2 cellular contexts compared by ENCODE assay signal in the genomic region with DNA sequence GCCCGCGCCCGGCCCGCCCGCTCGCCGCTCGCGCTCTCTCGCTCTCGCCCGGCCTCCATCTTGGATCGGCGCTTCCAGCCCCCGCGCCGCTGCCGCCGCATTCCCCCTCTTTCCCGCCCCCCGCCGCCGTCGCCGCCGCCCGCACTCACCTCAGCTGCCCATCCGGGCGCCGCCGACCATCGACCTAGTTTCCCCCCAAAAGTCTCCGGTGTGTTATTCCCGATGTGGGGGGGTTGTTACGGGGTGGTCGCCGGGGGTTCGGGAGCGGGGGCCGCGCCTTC.
TF ChIP-seq lines count a peak whose summit lies in the region.

No MANE protein-coding gene starts in this region.

TF ChIP-seq in GM23338, 12 proteins besides CTCF, POLR2A, EP300 and RAD21 (continued from another document):
- TF ChIP-seq, protein P1, sequence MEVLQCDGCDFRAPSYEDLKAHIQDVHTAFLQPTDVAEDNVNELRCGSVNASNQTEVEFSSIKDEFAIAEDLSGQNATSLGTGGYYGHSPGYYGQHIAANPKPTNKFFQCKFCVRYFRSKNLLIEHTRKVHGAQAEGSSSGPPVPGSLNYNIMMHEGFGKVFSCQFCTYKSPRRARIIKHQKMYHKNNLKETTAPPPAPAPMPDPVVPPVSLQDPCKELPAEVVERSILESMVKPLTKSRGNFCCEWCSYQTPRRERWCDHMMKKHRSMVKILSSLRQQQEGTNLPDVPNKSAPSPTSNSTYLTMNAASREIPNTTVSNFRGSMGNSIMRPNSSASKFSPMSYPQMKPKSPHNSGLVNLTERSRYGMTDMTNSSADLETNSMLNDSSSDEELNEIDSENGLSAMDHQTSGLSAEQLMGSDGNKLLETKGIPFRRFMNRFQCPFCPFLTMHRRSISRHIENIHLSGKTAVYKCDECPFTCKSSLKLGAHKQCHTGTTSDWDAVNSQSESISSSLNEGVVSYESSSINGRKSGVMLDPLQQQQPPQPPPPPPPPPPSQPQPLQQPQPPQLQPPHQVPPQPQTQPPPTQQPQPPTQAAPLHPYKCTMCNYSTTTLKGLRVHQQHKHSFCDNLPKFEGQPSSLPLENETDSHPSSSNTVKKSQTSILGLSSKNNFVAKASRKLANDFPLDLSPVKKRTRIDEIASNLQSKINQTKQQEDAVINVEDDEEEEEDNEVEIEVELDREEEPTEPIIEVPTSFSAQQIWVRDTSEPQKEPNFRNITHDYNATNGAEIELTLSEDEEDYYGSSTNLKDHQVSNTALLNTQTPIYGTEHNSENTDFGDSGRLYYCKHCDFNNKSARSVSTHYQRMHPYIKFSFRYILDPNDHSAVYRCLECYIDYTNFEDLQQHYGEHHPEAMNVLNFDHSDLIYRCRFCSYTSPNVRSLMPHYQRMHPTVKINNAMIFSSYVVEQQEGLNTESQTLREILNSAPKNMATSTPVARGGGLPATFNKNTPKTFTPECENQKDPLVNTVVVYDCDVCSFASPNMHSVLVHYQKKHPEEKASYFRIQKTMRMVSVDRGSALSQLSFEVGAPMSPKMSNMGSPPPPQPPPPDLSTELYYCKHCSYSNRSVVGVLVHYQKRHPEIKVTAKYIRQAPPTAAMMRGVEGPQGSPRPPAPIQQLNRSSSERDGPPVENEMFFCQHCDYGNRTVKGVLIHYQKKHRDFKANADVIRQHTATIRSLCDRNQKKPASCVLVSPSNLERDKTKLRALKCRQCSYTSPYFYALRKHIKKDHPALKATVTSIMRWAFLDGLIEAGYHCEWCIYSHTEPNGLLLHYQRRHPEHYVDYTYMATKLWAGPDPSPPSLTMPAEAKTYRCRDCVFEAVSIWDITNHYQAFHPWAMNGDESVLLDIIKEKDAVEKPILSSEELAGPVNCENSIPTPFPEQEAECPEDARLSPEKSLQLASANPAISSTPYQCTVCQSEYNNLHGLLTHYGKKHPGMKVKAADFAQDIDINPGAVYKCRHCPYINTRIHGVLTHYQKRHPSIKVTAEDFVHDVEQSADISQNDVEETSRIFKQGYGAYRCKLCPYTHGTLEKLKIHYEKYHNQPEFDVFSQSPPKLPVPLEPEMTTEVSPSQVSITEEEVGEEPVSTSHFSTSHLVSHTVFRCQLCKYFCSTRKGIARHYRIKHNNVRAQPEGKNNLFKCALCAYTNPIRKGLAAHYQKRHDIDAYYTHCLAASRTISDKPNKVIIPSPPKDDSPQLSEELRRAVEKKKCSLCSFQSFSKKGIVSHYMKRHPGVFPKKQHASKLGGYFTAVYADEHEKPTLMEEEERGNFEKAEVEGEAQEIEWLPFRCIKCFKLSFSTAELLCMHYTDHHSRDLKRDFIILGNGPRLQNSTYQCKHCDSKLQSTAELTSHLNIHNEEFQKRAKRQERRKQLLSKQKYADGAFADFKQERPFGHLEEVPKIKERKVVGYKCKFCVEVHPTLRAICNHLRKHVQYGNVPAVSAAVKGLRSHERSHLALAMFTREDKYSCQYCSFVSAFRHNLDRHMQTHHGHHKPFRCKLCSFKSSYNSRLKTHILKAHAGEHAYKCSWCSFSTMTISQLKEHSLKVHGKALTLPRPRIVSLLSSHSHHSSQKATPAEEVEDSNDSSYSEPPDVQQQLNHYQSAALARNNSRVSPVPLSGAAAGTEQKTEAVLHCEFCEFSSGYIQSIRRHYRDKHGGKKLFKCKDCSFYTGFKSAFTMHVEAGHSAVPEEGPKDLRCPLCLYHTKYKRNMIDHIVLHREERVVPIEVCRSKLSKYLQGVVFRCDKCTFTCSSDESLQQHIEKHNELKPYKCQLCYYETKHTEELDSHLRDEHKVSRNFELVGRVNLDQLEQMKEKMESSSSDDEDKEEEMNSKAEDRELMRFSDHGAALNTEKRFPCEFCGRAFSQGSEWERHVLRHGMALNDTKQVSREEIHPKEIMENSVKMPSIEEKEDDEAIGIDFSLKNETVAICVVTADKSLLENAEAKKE (CRISPR knock-in tag; IDR thresholded peaks at IDR 0.05) = no peak
- TF ChIP-seq EZH2 (IDR thresholded peaks at IDR 0.05; ENCODE audit: low read depth, unreplicated experiment) = no peak
- no peak for TF ChIP-seq ZNF114 (CRISPR knock-in tag; IDR thresholded peaks at IDR 0.05)
- no peak for TF ChIP-seq ETS1 (IDR thresholded peaks at IDR 0.05)
- no peak for TF ChIP-seq POLR2AphosphoS5 (IDR thresholded peaks at IDR 0.05; ENCODE audit: low read depth)
- TF ChIP-seq NANOG (IDR thresholded peaks at IDR 0.05; ENCODE audit: borderline replicate concordance) = no peak
- no peak for TF ChIP-seq JUNB (IDR thresholded peaks at IDR 0.05; ENCODE audit: unreplicated experiment)
- TF ChIP-seq STAT1 (IDR thresholded peaks at IDR 0.05; ENCODE audit: unreplicated experiment) = no peak
- TF ChIP-seq CREB1 (CRISPR knock-in tag; IDR thresholded peaks at IDR 0.05; ENCODE audit: low read depth) = no peak
- no peak for TF ChIP-seq REST (IDR thresholded peaks at IDR 0.05; ENCODE audit: unreplicated experiment)

TF ChIP-seq in K562, 482 proteins besides CTCF, POLR2A, EP300 and RAD21 (continued from another document):
- TF ChIP-seq, protein P2, sequence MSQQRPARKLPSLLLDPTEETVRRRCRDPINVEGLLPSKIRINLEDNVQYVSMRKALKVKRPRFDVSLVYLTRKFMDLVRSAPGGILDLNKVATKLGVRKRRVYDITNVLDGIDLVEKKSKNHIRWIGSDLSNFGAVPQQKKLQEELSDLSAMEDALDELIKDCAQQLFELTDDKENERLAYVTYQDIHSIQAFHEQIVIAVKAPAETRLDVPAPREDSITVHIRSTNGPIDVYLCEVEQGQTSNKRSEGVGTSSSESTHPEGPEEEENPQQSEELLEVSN (IDR thresholded peaks at IDR 0.05; ENCODE audit: borderline replicate concordance in 1 of 2, extremely low read depth in 1 of 2, insufficient read depth in 1 of 2, insufficient read length in 1 of 2, low read depth in 1 of 2, low read length in 1 of 2, poor library complexity in 1 of 2, severe bottlenecking in 1 of 2) = peak in 1 of 2 experiments; percentile 68
- TF ChIP-seq VEZF1 (CRISPR knock-in tag; IDR thresholded peaks at IDR 0.05) (peak; percentile 92), CBX5 (IDR thresholded peaks at IDR 0.05; ENCODE audit: borderline replicate concordance, low read depth) (no peak), NCOR1 (IDR thresholded peaks at IDR 0.05) (peak; percentile 28), KAT7 (CRISPR knock-in tag; IDR thresholded peaks at IDR 0.05; ENCODE audit: borderline replicate concordance) (0 out of 2 replicates have a peak, but pooled peaks have one; percentile 29), ZBTB7A (IDR thresholded peaks at IDR 0.05; ENCODE audit: borderline replicate concordance, control insufficient read depth, low read depth, low read length) (peak; percentile 98), MLLT1 (IDR thresholded peaks at IDR 0.05) (0 out of 4 replicates have a peak, but pooled peaks of 1 of the 2 experiments have one; percentile 71), BRD9 (IDR thresholded peaks at IDR 0.05; ENCODE audit: low read depth, partially characterized antibody) (peak; percentile 91), TRIM24 (IDR thresholded peaks at IDR 0.05) (peak in 1 of 2 experiments; percentile 42; a peak in 1 of 4 replicates), CC2D1A (IDR thresholded peaks at IDR 0.05) (peak; percentile 78; the same call in 1 of the 2 replicates), ZNF589 (CRISPR knock-in tag; IDR thresholded peaks at IDR 0.05; ENCODE audit: low read depth) (0 out of 2 replicates have a peak, but pooled peaks have one; percentile 57), ZNF695 (CRISPR knock-in tag; IDR thresholded peaks at IDR 0.05) (no peak), FOSL1 (tag; conservative IDR thresholded peaks at IDR 0.05) (no peak), YY1 (IDR thresholded peaks at IDR 0.05; ENCODE audit: borderline replicate concordance in 1 of 3, control insufficient read depth in 1 of 3, extremely low read depth in 1 of 3, insufficient read depth in 3 of 3, insufficient read length in 1 of 3, insufficient replicate concordance in 2 of 3, low read depth in 1 of 3, low read length in 2 of 3) (peak; percentile 56 to 85 (median 83)), NFRKB (IDR thresholded peaks at IDR 0.05; ENCODE audit: low read depth) (peak; percentile 70), JUN (IDR thresholded peaks at IDR 0.05; ENCODE audit: borderline replicate concordance, low read depth, low read length) (no peak), JUN (CRISPR knock-in tag; IDR thresholded peaks at IDR 0.05; ENCODE audit: borderline replicate concordance) (0 out of 2 replicates have a peak, but pooled peaks have one; percentile 31), GATAD2A (IDR thresholded peaks at IDR 0.05) (peak; percentile 82; the same call in 1 of the 2 replicates), TAF1 (IDR thresholded peaks at IDR 0.05; ENCODE audit: control insufficient read depth, extremely low read depth, insufficient read depth, low read length, severe bottlenecking) (peak; percentile 43), POLR2AphosphoS2 (IDR thresholded peaks at IDR 0.05; ENCODE audit: low read length) (no peak), ZNF740 (CRISPR knock-in tag; IDR thresholded peaks at IDR 0.05) (no peak), ZNF740 (tag; IDR thresholded peaks at IDR 0.05) (0 out of 4 replicates have a peak, but pooled peaks of 1 of the 2 experiments have one; percentile 39), HDAC1 (IDR thresholded peaks at IDR 0.05) (0 out of 4 replicates have a peak, but pooled peaks of 1 of the 2 experiments have one; percentile 48), RAD51 (IDR thresholded peaks at IDR 0.05; ENCODE audit: borderline replicate concordance, low read depth) (no peak)
- TF ChIP-seq, protein P3, sequence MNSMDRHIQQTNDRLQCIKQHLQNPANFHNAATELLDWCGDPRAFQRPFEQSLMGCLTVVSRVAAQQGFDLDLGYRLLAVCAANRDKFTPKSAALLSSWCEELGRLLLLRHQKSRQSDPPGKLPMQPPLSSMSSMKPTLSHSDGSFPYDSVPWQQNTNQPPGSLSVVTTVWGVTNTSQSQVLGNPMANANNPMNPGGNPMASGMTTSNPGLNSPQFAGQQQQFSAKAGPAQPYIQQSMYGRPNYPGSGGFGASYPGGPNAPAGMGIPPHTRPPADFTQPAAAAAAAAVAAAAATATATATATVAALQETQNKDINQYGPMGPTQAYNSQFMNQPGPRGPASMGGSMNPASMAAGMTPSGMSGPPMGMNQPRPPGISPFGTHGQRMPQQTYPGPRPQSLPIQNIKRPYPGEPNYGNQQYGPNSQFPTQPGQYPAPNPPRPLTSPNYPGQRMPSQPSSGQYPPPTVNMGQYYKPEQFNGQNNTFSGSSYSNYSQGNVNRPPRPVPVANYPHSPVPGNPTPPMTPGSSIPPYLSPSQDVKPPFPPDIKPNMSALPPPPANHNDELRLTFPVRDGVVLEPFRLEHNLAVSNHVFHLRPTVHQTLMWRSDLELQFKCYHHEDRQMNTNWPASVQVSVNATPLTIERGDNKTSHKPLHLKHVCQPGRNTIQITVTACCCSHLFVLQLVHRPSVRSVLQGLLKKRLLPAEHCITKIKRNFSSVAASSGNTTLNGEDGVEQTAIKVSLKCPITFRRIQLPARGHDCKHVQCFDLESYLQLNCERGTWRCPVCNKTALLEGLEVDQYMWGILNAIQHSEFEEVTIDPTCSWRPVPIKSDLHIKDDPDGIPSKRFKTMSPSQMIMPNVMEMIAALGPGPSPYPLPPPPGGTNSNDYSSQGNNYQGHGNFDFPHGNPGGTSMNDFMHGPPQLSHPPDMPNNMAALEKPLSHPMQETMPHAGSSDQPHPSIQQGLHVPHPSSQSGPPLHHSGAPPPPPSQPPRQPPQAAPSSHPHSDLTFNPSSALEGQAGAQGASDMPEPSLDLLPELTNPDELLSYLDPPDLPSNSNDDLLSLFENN (IDR thresholded peaks at IDR 0.05; ENCODE audit: low read depth in 2 of 2, low read length in 2 of 2) = no peak
